Comparison of ENCODE assay signal across 14 cellular contexts in the genomic region with DNA sequence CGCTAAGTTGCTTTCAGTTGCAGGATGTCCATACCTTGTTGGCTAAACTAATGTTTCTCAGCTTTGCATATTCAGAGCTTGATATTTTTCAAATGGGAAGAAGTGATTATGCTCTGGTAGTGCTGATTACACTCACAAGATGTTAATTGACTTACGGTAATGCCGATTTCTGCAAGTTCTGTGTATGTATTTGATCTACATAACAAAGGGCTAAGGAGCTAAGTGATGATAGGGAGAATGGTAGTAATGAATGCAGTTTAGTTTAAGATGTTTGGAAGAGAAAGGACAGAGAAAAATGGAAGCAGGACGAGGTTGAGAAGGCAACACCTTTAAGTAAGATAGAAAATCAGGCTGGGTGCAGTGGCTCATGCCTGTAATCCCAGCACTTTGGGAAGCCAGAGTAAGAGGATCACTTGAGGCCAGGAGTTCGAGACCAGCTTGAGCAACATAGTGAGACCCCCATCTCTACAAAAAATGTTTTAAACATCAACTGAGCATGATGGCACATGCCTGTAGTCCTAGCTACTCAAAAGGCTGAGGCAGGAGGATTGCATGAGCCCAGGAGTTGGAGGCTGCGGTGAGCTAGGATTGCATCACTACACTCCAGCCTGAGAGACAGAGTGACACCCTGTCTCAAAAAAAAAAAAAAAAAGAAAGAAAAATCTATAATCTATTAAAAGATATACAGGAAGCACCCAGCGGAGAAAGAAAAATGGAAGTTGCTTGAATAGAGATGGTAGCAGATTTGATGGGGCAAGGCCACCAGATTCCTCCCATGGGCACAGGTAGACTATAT.
DNase-seq lines count a peak whose midpoint lies in the region; ATAC-seq and TF ChIP-seq lines count a peak whose summit lies in the region.
"Had no signal": no experiment of that assay in that cellular context is flagged by ENCODE, and none has a peak within 500 bp of the region (broad histone marks: within the 10 kb centered on the region; RNA-seq: fewer than 3 reads in every experiment).

No MANE protein-coding gene starts in this region.

- H3K14ac ChIP-seq in H9 (ENCODE audit: insufficient read depth, low read length), result no peak overlapping the region

- peaks cover 19% of the 10 kb centered on the region for H3K36me3 Mint-ChIP-seq in CD8-positive, alpha-beta T cell
- H3K36me3 Mint-ChIP-seq in H9 (ENCODE audit: insufficient read depth in 1 of 3, low read depth in 3 of 3) (no peaks in the 10 kb centered on the region), endodermal cell (ENCODE audit: low read depth) (no peaks in the 10 kb centered on the region)

- H3K9me3 ChIP-seq in CD8-positive, alpha-beta T cell (ENCODE audit: low read length), result no peaks in the 10 kb centered on the region
- H3K9me3 ChIP-seq in H9 (ENCODE audit: control insufficient read depth, low read depth, low read length) (no peaks in the 10 kb centered on the region), endodermal cell (ENCODE audit: control insufficient read depth, low read length) (no peaks in the 10 kb centered on the region), mucosa of descending colon (no peaks in the 10 kb centered on the region)
- H3K9me3 ChIP-seq: suprapubic skin had no signal

- peak overlapping the region; percentile 86 for H3K27ac Mint-ChIP-seq in CD8-positive, alpha-beta T cell
- H3K27ac Mint-ChIP-seq in H9 (peak overlapping the region in 2 of 3 experiments; percentile 24 to 80; a peak in 5 of 7 replicates), endodermal cell (peak overlapping the region; percentile 28)

- intact Hi-C loops in CD8-positive, alpha-beta T cell (cut with DNase I, micrococcal nuclease), result loop anchor here in 1 of 2 experiments (5.0 kb wide), 1 partner anchor 51 kb away; no protein-coding TSS in a partner anchor
- intact Hi-C loops in mucosa of descending colon (cut with DNase I, micrococcal nuclease), result no loop called here

- no peaks in the 10 kb centered on the region for H3K36me3 ChIP-seq in CD8-positive, alpha-beta T cell (ENCODE audit: insufficient read depth, low read length)
- H3K36me3 ChIP-seq in endodermal cell (ENCODE audit: control insufficient read depth, insufficient read depth, low read length) (no peaks in the 10 kb centered on the region), mucosa of descending colon (ENCODE audit: low read depth) (no peaks in the 10 kb centered on the region)
- H3K36me3 ChIP-seq: suprapubic skin had no signal

- H3K27me3 ChIP-seq in CD8-positive, alpha-beta T cell (ENCODE audit: insufficient read depth, low read length), result no peaks in the 10 kb centered on the region
- H3K27me3 ChIP-seq in H9 (ENCODE audit: insufficient read depth, low read length) (no peaks in the 10 kb centered on the region), endodermal cell (ENCODE audit: control insufficient read depth, insufficient read depth, low read length, poor library complexity, severe bottlenecking) (no peaks in the 10 kb centered on the region)
- H3K27me3 ChIP-seq: suprapubic skin had no signal

- ATAC-seq in CD8-positive, alpha-beta T cell, result no peak
- no peak for ATAC-seq in mucosa of descending colon

- no peaks in the 10 kb centered on the region for H3K9me3 Mint-ChIP-seq in CD8-positive, alpha-beta T cell
- H3K9me3 Mint-ChIP-seq in H9 (no peaks in the 10 kb centered on the region), endodermal cell (no peaks in the 10 kb centered on the region)

- no peak overlapping the region for H3K23ac ChIP-seq in H9 (ENCODE audit: insufficient read length, low read depth, low read length)

- DNase-seq in CD8-positive, alpha-beta T cell, result no peak
- DNase-seq in H9 (no peak), SIG-M5 treated with dmso at 0.1 percent for 504 hours (lab: John Stamatoyannopoulos, UW; ENCODE audit: unreplicated experiment) (peak; percentile 66), endodermal cell (no peak), G401 (ENCODE audit: low spot score) (no peak), mucosa of descending colon (no peak), cortex of kidney (lab: John Stamatoyannopoulos, UW) (no peak), NCI-H226 (no peak)
- DNase-seq: anterior cingulate cortex, HCEC 1CT had no signal

- H4K91ac ChIP-seq in H9 (ENCODE audit: insufficient read length, low read depth, low read length), result no peak overlapping the region

- H3K79me2 ChIP-seq in H9 (ENCODE audit: insufficient read depth, low read length), result 0 out of 2 replicates have a peak, but pooled peaks cover 2% of the 10 kb centered on the region

- no peak overlapping the region for H3T11ph ChIP-seq in H9 (ENCODE audit: low read length)

- H2AFZ ChIP-seq in H9 (ENCODE audit: low read length), result no peak overlapping the region

- H3K4me1 ChIP-seq in CD8-positive, alpha-beta T cell (ENCODE audit: insufficient read depth, low read length), result peaks cover 81% of the 10 kb centered on the region
- peaks cover 8% of the 10 kb centered on the region for H3K4me1 ChIP-seq in H9 (ENCODE audit: insufficient read depth, low read length)
- H3K4me1 ChIP-seq in endodermal cell (ENCODE audit: control insufficient read depth, insufficient read depth, low read length), result peaks cover 12% of the 10 kb centered on the region
- H3K4me1 ChIP-seq in mucosa of descending colon (ENCODE audit: low read depth), result peaks cover 11% of the 10 kb centered on the region

- peaks cover 76% of the 10 kb centered on the region for H3K4me1 Mint-ChIP-seq in CD8-positive, alpha-beta T cell (ENCODE audit: low read depth)
- H3K4me1 Mint-ChIP-seq in H9 (peaks cover 44 to 45% of the 10 kb centered on the region in 2 experiments), endodermal cell (peaks cover 50% of the 10 kb centered on the region)

- POLR2A ChIA-PET in CD8-positive, alpha-beta T cell (lab: Charles Lee), result interaction anchor here (3.0 kb wide), 1 partner anchor 11 kb away, joined by 22 read pairs; no protein-coding TSS in a partner anchor

- no peak overlapping the region for H3K56ac ChIP-seq in H9 (ENCODE audit: insufficient read length, low read depth, low read length)

- H3K79me1 ChIP-seq in H9 (ENCODE audit: insufficient read depth, low read depth, low read length, poor library complexity, severe bottlenecking), result peaks cover 2% of the 10 kb centered on the region

- no peak overlapping the region for H3K9ac ChIP-seq in H9 (ENCODE audit: extremely low read depth, insufficient read length, low read length)
- H3K9ac ChIP-seq in endodermal cell (ENCODE audit: extremely low read depth, low read length, poor library complexity, severe bottlenecking), result no peak overlapping the region

- H3K4me3 Mint-ChIP-seq in CD8-positive, alpha-beta T cell, result no peak overlapping the region
- peak overlapping the region in 1 of 2 experiments; percentile 39; a peak in 2 of 5 replicates for H3K4me3 Mint-ChIP-seq in H9
- H3K4me3 Mint-ChIP-seq in endodermal cell, result no peak overlapping the region

- H3K27ac ChIP-seq in CD8-positive, alpha-beta T cell (ENCODE audit: low read depth, low read length), result no peak overlapping the region
- H3K27ac ChIP-seq in H9 (ENCODE audit: insufficient read length, low read depth, low read length) (no peak overlapping the region), endodermal cell (ENCODE audit: low read depth, low read length) (no peak overlapping the region)
- H3K27ac ChIP-seq: C4-2B, coronary artery, skin epidermis, suprapubic skin had no signal

- peak overlapping the region; percentile 31 for H3K4me2 ChIP-seq in H9 (ENCODE audit: insufficient read depth, insufficient read length, low read length)

- no peak overlapping the region for H4K8ac ChIP-seq in H9 (replicated peaks; ENCODE audit: insufficient read length, low read depth, low read length)

- H4K5ac ChIP-seq in H9 (ENCODE audit: insufficient read length, low read depth, low read length), result no peak overlapping the region

- H2BK5ac ChIP-seq in H9 (ENCODE audit: insufficient read length, low read length), result no peak overlapping the region

- no peak overlapping the region for H2AK5ac ChIP-seq in H9 (ENCODE audit: insufficient read length, low read length)

- no peak overlapping the region for H3K18ac ChIP-seq in H9 (ENCODE audit: insufficient read length, low read depth, low read length)

- no peaks in the 10 kb centered on the region for H3K23me2 ChIP-seq in H9 (ENCODE audit: insufficient read length, low read depth, low read length, poor library complexity, severe bottlenecking)

- H2BK15ac ChIP-seq in H9 (ENCODE audit: low read depth, low read length), result no peak overlapping the region

- TF ChIP-seq CTCF in CD8-positive, alpha-beta T cell (IDR thresholded peaks at IDR 0.05), result no peak
- no peak for TF ChIP-seq CTCF in H9 (conservative IDR thresholded peaks at IDR 0.05)
- TF ChIP-seq CTCF in endodermal cell (conservative IDR thresholded peaks at IDR 0.05), result no peak
- TF ChIP-seq CTCF in mucosa of descending colon (IDR thresholded peaks at IDR 0.05), result no peak

- H2BK20ac ChIP-seq in H9 (ENCODE audit: low read depth, low read length, poor library complexity, severe bottlenecking), result no peak overlapping the region

- no CpG with 5 or more reads among the region's 7 CpGs for WGBS in H9 (ENCODE audit: extremely low coverage, insufficient read length, low lambda C conversion rate)
- WGBS in endodermal cell (ENCODE audit: insufficient coverage in 1 of 2, insufficient read length in 1 of 2), 2 experiments, result 54 to 67% methylated on average over 4 to 7 of the region's 7 CpGs

- in situ Hi-C loops in G401 (cut with HindIII; ENCODE audit: low sequenced_read_pairs), result loop anchor here (25.0 kb wide), 1 partner anchor 131 kb away; a partner anchor contains a TSS

- no peak overlapping the region for H2BK120ac ChIP-seq in H9 (ENCODE audit: low read depth, low read length, poor library complexity, severe bottlenecking)

- no peak overlapping the region for H2BK12ac ChIP-seq in H9 (ENCODE audit: insufficient read length, low read depth, low read length)

- CTCF ChIA-PET in CD8-positive, alpha-beta T cell (lab: Charles Lee), result interaction anchor here (0.6 to 2.4 kb wide), 5 partner anchors 19 to 292 kb away, joined by 3 to 5 read pairs (median 3); no protein-coding TSS in a partner anchor

- no peaks in the 10 kb centered on the region for H4K20me1 ChIP-seq in H9 (ENCODE audit: control insufficient read depth, insufficient read depth, insufficient read length)

- H3K27me3 Mint-ChIP-seq in CD8-positive, alpha-beta T cell (ENCODE audit: low read depth), result no peaks in the 10 kb centered on the region
- no peaks in the 10 kb centered on the region for H3K27me3 Mint-ChIP-seq in H9 (ENCODE audit: low read depth)
- H3K27me3 Mint-ChIP-seq in endodermal cell (ENCODE audit: insufficient read depth), result no peaks in the 10 kb centered on the region

- no peak overlapping the region for H3K4ac ChIP-seq in H9 (ENCODE audit: low read depth, low read length)

- H3K4me3 ChIP-seq in CD8-positive, alpha-beta T cell (ENCODE audit: low read depth, low read length), result no peak overlapping the region
- H3K4me3 ChIP-seq in endodermal cell (ENCODE audit: low read length) (no peak overlapping the region), mucosa of descending colon (no peak overlapping the region)
- H3K4me3 ChIP-seq: coronary artery, skin epidermis, suprapubic skin had no signal

Comparison
In these comparisons a context has a peak if more than half of its experiments do, and no peak if none do; other contexts are left out.
1. H3K27ac Mint-ChIP-seq: peak in every context shown above with its lines; median percentile 86 in CD8-positive, alpha-beta T cell; 52 in H9; 28 in endodermal cell.